Comparison of ENCODE assay signal across 23 cellular contexts in genomic region chr13:81350056-81350455, GRCh38.
"Had no signal": no experiment of that assay in that cellular context is flagged by ENCODE, and none has a peak within 500 bp of the region (broad histone marks: within the 10 kb centered on the region; RNA-seq: fewer than 3 reads in every experiment).

No MANE protein-coding gene starts in this region.

- ATAC-seq: foreskin keratinocyte, gastrocnemius medialis, heart right ventricle, left cardiac atrium, left lung, left ventricle myocardium superior, lower lobe of right lung, mucosa of descending colon had no signal

- H3K4me3 Mint-ChIP-seq: mesothelial cell of epicardium had no signal

- H3K4me3 ChIP-seq: coronary artery, dorsolateral prefrontal cortex, esophagus muscularis mucosa, gastrocnemius medialis, heart right ventricle, left lung, lower lobe of right lung, mucosa of descending colon had no signal

- H3K27ac Mint-ChIP-seq: mesothelial cell of epicardium had no signal

- H3K9me3 ChIP-seq: esophagus muscularis mucosa, gastrocnemius medialis, heart right ventricle, left lung, lower lobe of right lung, mucosa of descending colon had no signal

- H3K36me3 ChIP-seq: esophagus muscularis mucosa, gastrocnemius medialis, heart right ventricle, left lung, lower lobe of right lung had no signal

- FAIRE-seq: colon, endothelial cell of umbilical vein, islet of Langerhans, keratinocyte had no signal

- H3K27me3 ChIP-seq: dorsolateral prefrontal cortex, esophagus muscularis mucosa, foreskin keratinocyte, gastrocnemius medialis, heart right ventricle, left lung had no signal

- DNase-seq: dermis blood vessel endothelial cell; dorsolateral prefrontal cortex; effector CD4-positive, alpha-beta T cell; effector memory CD4-positive, alpha-beta T cell; foreskin keratinocyte; gastrocnemius medialis; glutamatergic neuron; head of caudate nucleus; heart right ventricle; hippocampal formation; left cardiac atrium; left lung; left ventricle myocardium superior; lower lobe of right lung; mesenchymal stem cell; mucosa of descending colon had no signal

- H3K4me1 ChIP-seq: esophagus muscularis mucosa, foreskin keratinocyte, gastrocnemius medialis, heart right ventricle, left lung, lower lobe of right lung had no signal

- H3K9me3 Mint-ChIP-seq: mesothelial cell of epicardium had no signal

- H3K36me3 Mint-ChIP-seq: mesothelial cell of epicardium had no signal

- H3K27ac ChIP-seq: coronary artery, dorsolateral prefrontal cortex, esophagus muscularis mucosa, foreskin keratinocyte, gastrocnemius medialis, heart right ventricle, left lung, lower lobe of right lung had no signal
